ENCODE assay signal across 12 cellular contexts in genomic region chr4:675980-676870, GRCh38. TPM values are rescaled to one million over a fixed set of nuclear protein-coding genes. Genes with fewer than 3 reads are reported as not detected.
DNase-seq lines count a peak whose midpoint lies in the region; ATAC-seq, FAIRE-seq and TF ChIP-seq lines count a peak whose summit lies in the region.
"Had no signal": no experiment of that assay in that cellular context is flagged by ENCODE, and none has a peak within 500 bp of the region (broad histone marks: within the 10 kb centered on the region; RNA-seq: fewer than 3 reads in every experiment).

No MANE protein-coding gene starts in this region.

- peaks cover 30% of the 10 kb centered on the region for H3K4me1 ChIP-seq in adipocyte (ENCODE audit: control insufficient read depth, insufficient read depth, low read length)
- H3K4me1 ChIP-seq in prostate gland (replicated peaks), result peaks cover 20% of the 10 kb centered on the region

- no peaks in the 10 kb centered on the region for H3K27me3 ChIP-seq in adipocyte (replicated peaks; ENCODE audit: control insufficient read depth, insufficient read depth, low read length)
- no peaks in the 10 kb centered on the region for H3K27me3 ChIP-seq in prostate gland (replicated peaks; ENCODE audit: insufficient read depth)
- no peaks in the 10 kb centered on the region for H3K27me3 ChIP-seq in brain microvascular endothelial cell (replicated peaks)
- H3K27me3 ChIP-seq: left lung had no signal

- H3K9me3 ChIP-seq in adipocyte (ENCODE audit: control insufficient read depth, low read length) (no peaks in the 10 kb centered on the region), prostate gland (no peaks in the 10 kb centered on the region)
- H3K9me3 ChIP-seq: left lung had no signal

- TF ChIP-seq CTCF in prostate gland (IDR thresholded peaks at IDR 0.05) (no peak), brain microvascular endothelial cell (IDR thresholded peaks at IDR 0.05; ENCODE audit: low read depth, low read length, missing control alignments) (no peak)

- FAIRE-seq in frontal cortex (lab: Jason Lieb, UNC), result no peak

- peak; percentile 16 for DNase-seq in left cardiac atrium
- DNase-seq in left ventricle myocardium superior, result no peak
- no peak for DNase-seq in adipocyte (ENCODE audit: low read depth)
- no peak for DNase-seq in frontal cortex (ENCODE audit: low spot score in 2 of 2)
- DNase-seq in NCI-H510A treated with DMSO at 0.1 percent for 48 hours (lab: John Stamatoyannopoulos, UW), result no peak
- no peak for DNase-seq in prostate gland (ENCODE audit: low spot score)
- no peak for DNase-seq in brain microvascular endothelial cell
- DNase-seq: effector memory CD4-positive, alpha-beta T cell; HCEC 1CT; NCI-H187 had no signal

- H3K36me3 ChIP-seq in adipocyte (ENCODE audit: control insufficient read depth, insufficient read depth, low read length, severe bottlenecking) (peaks cover 14% of the 10 kb centered on the region), prostate gland (peaks cover 0 to 6% of the 10 kb centered on the region in 2 donors), brain microvascular endothelial cell (replicated peaks) (peaks cover 11% of the 10 kb centered on the region)

- no peak for TF ChIP-seq POLR2A in prostate gland (IDR thresholded peaks at IDR 0.05)

- in situ Hi-C loops in brain microvascular endothelial cell (cut with HindIII; ENCODE audit: low pct_ligation_motif_present, low sequenced_read_pairs), result no loop called here

- H3K4me3 ChIP-seq in adipocyte (ENCODE audit: low read length), result no peak overlapping the region
- no peak overlapping the region for H3K4me3 ChIP-seq in prostate gland
- H3K4me3 ChIP-seq in brain microvascular endothelial cell (ENCODE audit: low read depth, low read length), result no peak overlapping the region

- intact Hi-C loops in left cardiac atrium (cut with DNase I), result no loop called here
- intact Hi-C loops in left ventricle myocardium superior (cut with micrococcal nuclease), result no loop called here
- intact Hi-C loops in prostate gland (cut with DNase I), result loop anchor here (5.0 to 10.0 kb wide), 3 partner anchors 106 to 341 kb away; partner anchors contain the start of gene ZNF141

- 70% methylated on average over 19 of the region's 19 CpGs for WGBS in prostate gland

- H3K9ac ChIP-seq in adipocyte (ENCODE audit: low read length), result peak overlapping the region; percentile 97

- H3K27ac ChIP-seq in prostate gland, result no peak overlapping the region
- no peak overlapping the region for H3K27ac ChIP-seq in brain microvascular endothelial cell
- H3K27ac ChIP-seq: left lung had no signal

- no peak for ATAC-seq in left cardiac atrium
- ATAC-seq in left ventricle myocardium superior, result no peak
- ATAC-seq in HG03045 (IDR thresholded peaks at IDR 0.05; ENCODE audit: unreplicated experiment), result peak; percentile 30
- ATAC-seq: left lung had no signal

RNA-seq across cellular contexts. Expression of gene MYL5, which starts 1.9 kb away (rescaled TPM):
- 1 to 10 TPM; 5.4 to 5.9 TPM for total RNA-seq in left cardiac atrium
- total RNA-seq in left ventricle myocardium superior, result 2.7 TPM
- total RNA-seq in frontal cortex, result 3.7 TPM
- 10 to 100 TPM; 14.6 to 25.7 TPM for total RNA-seq in prostate gland

RNA-seq across cellular contexts. Expression of gene ATP5ME, which starts 2.1 kb away (rescaled TPM):
- total RNA-seq in left cardiac atrium (100 to 1,000 TPM; 770 to 781 TPM), left ventricle myocardium superior (1,128 TPM), frontal cortex (70.9 TPM), prostate gland (100 to 1,000 TPM; 148 to 313 TPM)

RNA-seq across cellular contexts. Expression of gene SLC49A3, which starts 12.7 kb away (rescaled TPM):
- 10 to 100 TPM; 14.0 to 17.2 TPM for total RNA-seq in left cardiac atrium
- total RNA-seq in left ventricle myocardium superior, result 12.6 TPM
- total RNA-seq in frontal cortex, result 0.82 TPM
- total RNA-seq in prostate gland, result 10 to 100 TPM in 1 of 2 donors, 1 to 10 TPM in 1; 2.6 to 11.0 TPM

RNA-seq across cellular contexts. Expression of gene PCGF3, which starts 29.4 kb away (rescaled TPM):
- total RNA-seq in left cardiac atrium (10 to 100 TPM; 21.4 to 26.6 TPM), left ventricle myocardium superior (20.9 TPM), frontal cortex (62.8 TPM), prostate gland (100 to 1,000 TPM in 1 of 2 donors, 10 to 100 TPM in 1; 59.0 to 135 TPM)

RNA-seq across cellular contexts. Expression of gene PDE6B, which starts 50.9 kb away (rescaled TPM):
- 1 to 10 TPM; 4.7 to 5.2 TPM for total RNA-seq in left cardiac atrium
- total RNA-seq in left ventricle myocardium superior, result 2.1 TPM
- total RNA-seq in frontal cortex, result 2.0 TPM
- 1 to 10 TPM; 8.0 to 9.3 TPM for total RNA-seq in prostate gland
